In the genomic region with DNA sequence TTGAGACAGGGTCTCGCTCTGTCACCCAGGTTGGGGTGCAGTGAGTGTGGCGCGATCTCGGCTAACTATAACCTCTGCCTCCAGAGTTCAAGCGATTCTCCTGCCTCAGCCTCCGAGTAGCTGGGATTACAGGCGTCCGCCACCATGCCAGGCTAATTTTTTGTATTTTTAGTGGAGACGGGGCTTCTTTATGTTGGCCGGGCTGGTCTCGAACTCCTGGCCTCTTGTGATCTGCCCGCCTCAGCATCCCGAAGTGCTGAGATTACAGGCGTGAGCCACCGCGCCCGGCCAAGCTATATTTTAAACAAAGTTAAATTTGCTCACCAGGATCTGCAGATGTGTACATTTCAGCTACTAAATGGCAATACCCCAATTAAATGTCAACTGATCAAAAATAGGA, we compare ENCODE assay signal across 8 cellular contexts. TPM values are rescaled to one million over a fixed set of nuclear protein-coding genes. Genes with fewer than 3 reads are reported as not detected.
DNase-seq lines count a peak whose midpoint lies in the region; ATAC-seq and TF ChIP-seq lines count a peak whose summit lies in the region.

No MANE protein-coding gene starts in this region.

- H3K4me1 ChIP-seq in DOHH2 (ENCODE audit: control insufficient read depth, low read length) (peaks cover 32% of the 10 kb centered on the region), SJCRH30 (no peaks in the 10 kb centered on the region; the same call in 1 of the 2 replicates), psoas muscle (peaks cover 13% of the 10 kb centered on the region)

- H3F3A ChIP-seq in DOHH2 (ENCODE audit: control insufficient read depth, insufficient read depth), result 0 out of 2 replicates have a peak, but pooled peaks cover 5% of the 10 kb centered on the region

- peak overlapping the region; percentile 93 for H3K4me2 ChIP-seq in DOHH2 (ENCODE audit: low read length)

- peak; percentile 4 to 5 for DNase-seq in SJCRH30
- no peak for DNase-seq in fibroblast of pulmonary artery (ENCODE audit: low read depth)
- DNase-seq in psoas muscle, result no peak
- no peak for DNase-seq in stimulated activated CD4-positive, alpha-beta T cell treated with anti-CD3 and anti-CD28 coated beads, Interleukin-12 subunit alpha, Interleukin-12 subunit beta, amount 100 ng/mL, for 4 hours
- DNase-seq in stimulated activated CD4-positive, alpha-beta T cell treated with anti-CD3 and anti-CD28 coated beads, Interleukin-4, amount 100 ng/mL, for 4 hours, result no peak
- DNase-seq in AG08396 (ENCODE audit: low spot score), result no peak

- no peaks in the 10 kb centered on the region for H3K9me2 ChIP-seq in DOHH2 (replicated peaks; ENCODE audit: control insufficient read depth, low read length)

- H3K9me3 ChIP-seq in DOHH2 (ENCODE audit: control insufficient read depth, insufficient read depth, low read length) (no peaks in the 10 kb centered on the region), SJCRH30 (replicated peaks) (no peaks in the 10 kb centered on the region), psoas muscle (no peaks in the 10 kb centered on the region)

- TF ChIP-seq CTCF in DOHH2 (IDR thresholded peaks at IDR 0.05; ENCODE audit: low read depth, low read length, poor library complexity, severe bottlenecking) (no peak), fibroblast of pulmonary artery (IDR thresholded peaks at IDR 0.05; ENCODE audit: low read length, missing control alignments) (no peak), psoas muscle (IDR thresholded peaks at IDR 0.05) (no peak)

- intact Hi-C loops in psoas muscle (cut with DNase I), result no loop called here

- H3K27ac ChIP-seq in DOHH2 (ENCODE audit: low read depth, low read length), result peak overlapping the region; percentile 87
- H3K27ac ChIP-seq in SJCRH30, result peak overlapping the region; percentile 87
- no peak overlapping the region for H3K27ac ChIP-seq in psoas muscle

- H3K36me3 ChIP-seq in DOHH2 (ENCODE audit: control insufficient read depth, low read length) (peaks cover 23% of the 10 kb centered on the region), SJCRH30 (peaks cover 10% of the 10 kb centered on the region), psoas muscle (ENCODE audit: insufficient read depth in 1 of 2, low read depth in 1 of 2) (peaks cover 0 to 8% of the 10 kb centered on the region in 2 donors)

- H3K4me3 ChIP-seq in DOHH2 (ENCODE audit: low read length) (peak overlapping the region; percentile 99), SJCRH30 (peak overlapping the region; percentile 83), fibroblast of pulmonary artery (replicated peaks; ENCODE audit: low read depth, low read length) (peak overlapping the region; percentile 72), psoas muscle (peak overlapping the region; percentile 86)

- no peak for ATAC-seq in psoas muscle
- no peak for ATAC-seq in GM19351 (IDR thresholded peaks at IDR 0.05; ENCODE audit: unreplicated experiment)

- peaks cover 78% of the 10 kb centered on the region for H3K79me2 ChIP-seq in DOHH2 (ENCODE audit: control insufficient read depth, low read length)

- H3K27me3 ChIP-seq in DOHH2 (ENCODE audit: control insufficient read depth, low read length) (no peaks in the 10 kb centered on the region), SJCRH30 (no peaks in the 10 kb centered on the region), psoas muscle (ENCODE audit: insufficient read depth in 3 of 3, low read length in 2 of 3) (no peaks in the 10 kb centered on the region)

- H4K20me1 ChIP-seq in DOHH2 (ENCODE audit: control insufficient read depth, insufficient read depth, low read depth, low read length), result peaks cover 5% of the 10 kb centered on the region; the same call in 1 of the 2 replicates

- WGBS in psoas muscle, 3 donors, result 70 to 74% (median 72%) methylated on average over 17 of the region's 17 CpGs

RNA-seq across cellular contexts. Expression of gene C3orf38, which starts 1.1 kb away (rescaled TPM):
- 29.4 and 30.2 TPM in 2 replicates for total RNA-seq in SJCRH30 (2014; rRNA removed; shearing (Covaris generic))
- 10 to 100 TPM in 3 of 4 donors, 1 to 10 TPM in 1; 9.7 to 14.8 (median 11.7) TPM for total RNA-seq in psoas muscle
- polyA plus RNA-seq in psoas muscle, result 10 to 100 TPM in 1 of 3 donors, 1 to 10 TPM in 2; 6.5 to 11.6 (median 6.7) TPM

Comparison
In these comparisons a context has a peak if more than half of its experiments do, and no peak if none do; other contexts are left out.
1. DNase-seq: peak in SJCRH30 (2 of 2); none in fibroblast of pulmonary artery (single experiment), psoas muscle (0 of 2), stimulated activated CD4-positive, alpha-beta T cell treated with anti-CD3 and anti-CD28 coated beads, Interleukin-12 subunit alpha, Interleukin-12 subunit beta, amount 100 ng/mL, for 4 hours (single experiment), stimulated activated CD4-positive, alpha-beta T cell treated with anti-CD3 and anti-CD28 coated beads, Interleukin-4, amount 100 ng/mL, for 4 hours (0 of 2) and AG08396 (single experiment).
2. Peak in every context shown above with its lines, with median percentiles within 50 percentile points of each other: H3K4me3 ChIP-seq.